ENCODE assay signal across 6 cellular contexts in the genomic region with DNA sequence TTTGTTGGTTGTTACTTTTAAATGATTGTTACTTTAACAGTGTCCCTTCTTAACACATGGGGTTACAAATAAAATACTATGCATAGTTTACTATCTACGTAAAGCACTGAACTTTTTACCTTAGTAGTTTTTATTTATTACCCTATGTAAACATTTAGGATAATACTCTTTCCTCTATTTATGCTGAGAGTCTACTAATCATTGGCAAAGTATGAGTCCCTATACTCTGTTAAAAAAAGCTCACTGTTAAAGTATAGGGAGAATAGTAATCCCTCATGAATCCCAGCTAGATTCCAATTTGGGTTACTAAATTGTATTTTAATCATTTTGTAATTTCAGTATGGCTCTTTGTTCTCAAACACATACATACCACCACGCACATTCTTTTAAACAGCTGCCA.
"Had no signal": no experiment of that assay in that cellular context is flagged by ENCODE, and none has a peak within 500 bp of the region (broad histone marks: within the 10 kb centered on the region; RNA-seq: fewer than 3 reads in every experiment).

No MANE protein-coding gene starts in this region.

- H3K27ac Mint-ChIP-seq: GM23338, H9 had no signal

- ATAC-seq: GM23338, HCT116, HepG2, K562 had no signal

- H3K9me3 Mint-ChIP-seq: GM23338, H9 had no signal

- H3K4me3 ChIP-seq: GM23338, K562 had no signal

- H3K4me3 Mint-ChIP-seq: GM23338, H9 had no signal

- DNase-seq: H9, KG1 had no signal
